35 cellular contexts compared by ENCODE assay signal in the genomic region with DNA sequence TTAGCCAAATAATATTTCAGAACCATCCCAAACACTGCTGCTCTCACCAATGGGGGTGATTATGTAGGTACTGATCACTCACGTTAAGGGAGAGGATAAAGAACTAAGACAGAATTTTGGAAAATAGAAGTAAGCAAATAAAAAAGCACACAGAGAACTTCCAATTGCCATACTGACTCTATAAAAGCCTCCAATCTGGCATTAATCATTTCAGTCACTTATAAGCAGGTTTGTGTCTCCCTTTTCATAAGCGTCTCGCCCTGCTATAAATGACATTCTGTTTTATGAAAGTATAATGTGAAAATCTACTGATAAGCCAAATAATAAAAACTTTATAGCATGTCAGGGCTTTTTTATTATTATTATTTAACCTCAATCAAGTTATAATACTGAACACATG.
"Had no signal": no experiment of that assay in that cellular context is flagged by ENCODE, and none has a peak within 500 bp of the region (broad histone marks: within the 10 kb centered on the region; RNA-seq: fewer than 3 reads in every experiment).

No MANE protein-coding gene starts in this region.

- H3K4me3 ChIP-seq: MG63 had no signal

- DNase-seq: Karpas-422, Kasumi-1, MG63, MM.1S, MV-4-11, NCI-H1048, NCI-H1092, NCI-H1092 treated with DMSO at 0.1 percent for 48 hours, NCI-H1105, NCI-H1105 treated with DMSO at 0.1 percent for 48 hours, NCI-H1417, NCI-H1417 treated with DMSO at 0.1 percent for 48 hours, NCI-H1436, NCI-H1436 treated with DMSO at 0.1 percent for 48 hours, NCI-H146, NCI-H1694, NCI-H1694 treated with DMSO at 0.1 percent for 48 hours, NCI-H187, NCI-H187 treated with DMSO at 0.1 percent for 48 hours, NCI-H1930, NCI-H2029, NCI-H2029 treated with DMSO at 0.1 percent for 48 hours, NCI-H2081, NCI-H2081 treated with DMSO at 0.1 percent for 48 hours, NCI-H2107, NCI-H2171, NCI-H2171 treated with DMSO at 0.1 percent for 48 hours, NCI-H2227 treated with DMSO at 0.1 percent for 48 hours, NCI-H226, NCI-H345, NCI-H446, NCI-H446 treated with DMSO at 0.1 percent for 48 hours, NCI-H510A, NCI-H510A treated with DMSO at 0.1 percent for 48 hours had no signal

- H3K27ac ChIP-seq: KMS-11 had no signal

- H3K27me3 ChIP-seq: MG63 had no signal

- H3K36me3 ChIP-seq: MG63 had no signal

- H3K9me3 ChIP-seq: MG63 had no signal
